In the genomic region with DNA sequence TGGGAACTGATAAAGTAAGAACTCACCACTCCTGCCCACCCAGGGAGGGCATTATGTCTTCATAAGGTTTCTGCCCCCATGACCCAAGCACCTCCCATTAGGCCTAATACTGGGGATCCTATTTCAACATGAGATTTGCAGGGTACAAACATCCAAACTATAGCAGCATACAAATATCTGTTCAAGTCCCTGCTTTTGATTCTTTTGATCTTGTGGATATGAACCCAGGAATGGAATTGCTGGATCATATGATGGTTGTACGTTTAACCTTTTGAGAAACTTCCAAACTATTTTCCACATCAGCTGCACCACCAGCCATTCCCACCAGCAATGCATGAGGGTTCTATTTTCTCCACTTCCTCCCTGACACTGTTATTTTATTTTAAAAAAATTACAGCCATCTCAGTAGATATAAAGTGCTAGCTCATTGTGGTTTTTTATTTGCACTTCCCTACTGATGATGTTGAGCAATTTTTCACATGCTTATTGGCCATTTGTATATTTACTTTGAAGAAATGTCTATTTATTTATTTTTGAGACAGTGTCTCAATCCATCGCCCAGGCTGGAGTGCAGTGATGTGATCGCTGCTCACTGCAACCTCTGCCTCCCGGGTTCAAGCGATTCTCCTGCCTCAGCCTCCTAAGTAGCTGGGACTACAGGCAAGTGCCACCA, we compare ENCODE assay signal across 11 cellular contexts. TPM values are rescaled to one million over a fixed set of nuclear protein-coding genes. Genes with fewer than 3 reads are reported as not detected.
DNase-seq lines count a peak whose midpoint lies in the region; ATAC-seq, FAIRE-seq and TF ChIP-seq lines count a peak whose summit lies in the region.
"Had no signal": no experiment of that assay in that cellular context is flagged by ENCODE, and none has a peak within 500 bp of the region (broad histone marks: within the 10 kb centered on the region; RNA-seq: fewer than 3 reads in every experiment).

No MANE protein-coding gene starts in this region.

- H3K27ac ChIP-seq in PC-3 (ENCODE audit: low read length) (peak overlapping the region; percentile 16; the same call in 1 of the 2 replicates), cardiac muscle cell (peak overlapping the region; percentile 43), pancreas (peak overlapping the region in 2 of 4 donors; percentile 31 to 57)

- no peak for TF ChIP-seq CTCF in PC-3 (conservative IDR thresholded peaks at IDR 0.05; ENCODE audit: low read depth, low read length)
- TF ChIP-seq CTCF in cardiac muscle cell (IDR thresholded peaks at IDR 0.05; ENCODE audit: low read depth, low read length) = no peak
- no peak for TF ChIP-seq CTCF in pancreas (IDR thresholded peaks at IDR 0.05)

- H3K9me3 Mint-ChIP-seq in activated T-helper 17 cell treated with anti-CD3 and anti-CD28 coated beads, Interleukin-2, amount 50 U/mL, for 72 hours = no peaks in the 10 kb centered on the region
- H3K9me3 Mint-ChIP-seq in activated naive CD4-positive, alpha-beta T cell treated with anti-CD3 and anti-CD28 coated beads, Interleukin-2, amount 10 ng/mL, durations not matched to agents 7 days and 5 days = no peaks in the 10 kb centered on the region

- H3K4me1 Mint-ChIP-seq in activated T-helper 17 cell treated with anti-CD3 and anti-CD28 coated beads, Interleukin-2, amount 50 U/mL, for 72 hours = peaks cover 10% of the 10 kb centered on the region
- H3K4me1 Mint-ChIP-seq in activated naive CD4-positive, alpha-beta T cell treated with anti-CD3 and anti-CD28 coated beads, Interleukin-2, amount 10 ng/mL, durations not matched to agents 7 days and 5 days = peaks cover 27% of the 10 kb centered on the region

- H3K4me3 ChIP-seq in PC-3 (ENCODE audit: low read length) = no peak overlapping the region
- no peak overlapping the region for H3K4me3 ChIP-seq in cardiac muscle cell
- H3K4me3 ChIP-seq in pancreas = no peak overlapping the region

- H3K4me1 ChIP-seq in PC-3 (ENCODE audit: insufficient read depth, low read length) (peaks cover 7% of the 10 kb centered on the region), cardiac muscle cell (ENCODE audit: low read depth) (no peaks in the 10 kb centered on the region), pancreas (no peaks in the 10 kb centered on the region)

- H3K9ac ChIP-seq in PC-3 (ENCODE audit: low read length) = no peak overlapping the region

- H3K79me2 ChIP-seq in PC-3 (ENCODE audit: low read length) = peaks cover 14% of the 10 kb centered on the region

- no peaks in the 10 kb centered on the region for H3F3A ChIP-seq in PC-3 (ENCODE audit: low read length, unreplicated experiment)

- H3K9me2 ChIP-seq in PC-3 (replicated peaks; ENCODE audit: low read length) = no peaks in the 10 kb centered on the region

- H3K4me3 Mint-ChIP-seq in activated T-helper 17 cell treated with anti-CD3 and anti-CD28 coated beads, Interleukin-2, amount 50 U/mL, for 72 hours = no peak overlapping the region
- no peak overlapping the region for H3K4me3 Mint-ChIP-seq in activated naive CD4-positive, alpha-beta T cell treated with anti-CD3 and anti-CD28 coated beads, Interleukin-2, amount 10 ng/mL, durations not matched to agents 7 days and 5 days

- no peaks in the 10 kb centered on the region for H3K9me3 ChIP-seq in PC-3 (ENCODE audit: low read length)
- no peaks in the 10 kb centered on the region for H3K9me3 ChIP-seq in cardiac muscle cell (ENCODE audit: low read depth)
- no peaks in the 10 kb centered on the region for H3K9me3 ChIP-seq in pancreas

- 80 to 86% methylated on average over 5 of the region's 5 CpGs for WGBS in pancreas, 2 donors

- BruUV-seq in PC-3 (replicated peaks; lab: Mats Ljungman, UMichigan) = no TSS peak

- ATAC-seq in PC-3 = no peak; the same call in 1 of the 2 replicates
- peak in 3 of 4 donors; percentile 35 to 71 (median 67) for ATAC-seq in pancreas
- ATAC-seq in activated T-helper 17 cell treated with anti-CD3 and anti-CD28 coated beads, Interleukin-2, amount 50 U/mL, for 72 hours (replicated peaks) = no peak

- H4K20me1 ChIP-seq in PC-3 (ENCODE audit: low read length) = 0 out of 2 replicates have a peak, but pooled peaks cover 3% of the 10 kb centered on the region

- no peak for FAIRE-seq in pancreas (lab: Jason Lieb, UNC)
- FAIRE-seq: bronchial epithelial cell had no signal

- CTCF ChIA-PET in PC-3 (lab: Charles Lee) (no interaction called here), HEK293T (lab: Yijun Ruan, JAX) (no interaction called here)
- CTCF ChIA-PET in activated naive CD4-positive, alpha-beta T cell treated with anti-CD3 and anti-CD28 coated beads, Interleukin-2, amount 10 ng/mL, durations not matched to agents 7 days and 5 days (lab: Charles Lee) = interaction anchor here (1.2 to 1.9 kb wide), 2 partner anchors 13 to 82 kb away, joined by 3 to 9 read pairs; partner anchors contain the start of gene STARD10

- no peak overlapping the region for H3K27ac Mint-ChIP-seq in activated T-helper 17 cell treated with anti-CD3 and anti-CD28 coated beads, Interleukin-2, amount 50 U/mL, for 72 hours
- no peak overlapping the region for H3K27ac Mint-ChIP-seq in activated naive CD4-positive, alpha-beta T cell treated with anti-CD3 and anti-CD28 coated beads, Interleukin-2, amount 10 ng/mL, durations not matched to agents 7 days and 5 days

- POLR2A ChIA-PET in PC-3 (lab: Charles Lee; ENCODE audit: unreplicated experiment) (no interaction called here), HEK293T (lab: Yijun Ruan, JAX) (no interaction called here)

- no peak overlapping the region for H3K4me2 ChIP-seq in PC-3 (ENCODE audit: low read length)

- peak; percentile 40 for DNase-seq in DMS53 treated with DMSO at 0.1 percent for 48 hours (lab: John Stamatoyannopoulos, UW; ENCODE audit: unreplicated experiment)
- peak; percentile 28 for DNase-seq in PC-3
- DNase-seq in cardiac muscle cell (ENCODE audit: low read depth in 1 of 2, low spot score in 1 of 2) = peak in 1 of 2 donors; percentile 36
- no peak for DNase-seq in pancreas
- DNase-seq in activated naive CD4-positive, alpha-beta T cell treated with anti-CD3 and anti-CD28 coated beads, Interleukin-2, amount 10 ng/mL, durations not matched to agents 7 days and 5 days = no peak
- DNase-seq in HEK293T (ENCODE audit: extremely low spot score) = no peak
- no peak for DNase-seq in AG08396 (ENCODE audit: low spot score)
- DNase-seq: foreskin fibroblast, T-helper 2 cell had no signal

- no peaks in the 10 kb centered on the region for H3K27me3 Mint-ChIP-seq in activated T-helper 17 cell treated with anti-CD3 and anti-CD28 coated beads, Interleukin-2, amount 50 U/mL, for 72 hours
- H3K27me3 Mint-ChIP-seq in activated naive CD4-positive, alpha-beta T cell treated with anti-CD3 and anti-CD28 coated beads, Interleukin-2, amount 10 ng/mL, durations not matched to agents 7 days and 5 days = no peaks in the 10 kb centered on the region

- H3K36me3 Mint-ChIP-seq in activated T-helper 17 cell treated with anti-CD3 and anti-CD28 coated beads, Interleukin-2, amount 50 U/mL, for 72 hours (ENCODE audit: low read depth) = peaks cover 44% of the 10 kb centered on the region
- peaks cover 22% of the 10 kb centered on the region for H3K36me3 Mint-ChIP-seq in activated naive CD4-positive, alpha-beta T cell treated with anti-CD3 and anti-CD28 coated beads, Interleukin-2, amount 10 ng/mL, durations not matched to agents 7 days and 5 days

- H2AFZ ChIP-seq in PC-3 (ENCODE audit: low read length) = no peak overlapping the region

- intact Hi-C loops in PC-3 (cut with micrococcal nuclease) = no loop called here
- intact Hi-C loops in pancreas (cut with DNase I) = no loop called here

- H3K36me3 ChIP-seq in PC-3 (ENCODE audit: low read depth, low read length) (peaks cover 7% of the 10 kb centered on the region; the same call in 1 of the 2 replicates), cardiac muscle cell (no peaks in the 10 kb centered on the region), pancreas (no peaks in the 10 kb centered on the region)

- no peaks in the 10 kb centered on the region for H3K27me3 ChIP-seq in PC-3 (ENCODE audit: low read length)
- H3K27me3 ChIP-seq in cardiac muscle cell = no peaks in the 10 kb centered on the region
- no peaks in the 10 kb centered on the region for H3K27me3 ChIP-seq in pancreas

TF ChIP-seq in HEK293T, 16 proteins besides CTCF, POLR2A, EP300 and RAD21:
- TF ChIP-seq ELF4 (IDR thresholded peaks at IDR 0.05) (no peak), BHLHE40 (IDR thresholded peaks at IDR 0.05; ENCODE audit: borderline replicate concordance) (no peak)
TF ChIP-seq in HEK293T: peak in this region for 0.

RNA-seq across cellular contexts. Expression of gene ATG16L2, which starts 7.1 kb away (rescaled TPM):
- 12.2 and 16.2 TPM in 2 replicates for total RNA-seq in PC-3 (2014; rRNA removed)
- total RNA-seq in cardiac muscle cell = 16.7 and 66.8 TPM in 2 replicates
- 47.8 and 80.4 TPM in 2 replicates for polyA plus RNA-seq in cardiac muscle cell
- 10 to 100 TPM in 5 of 6 donors, 1 to 10 TPM in 1; 4.5 to 31.7 (median 11.6) TPM for total RNA-seq in pancreas
- 10 to 100 TPM; 67.5 to 75.7 TPM for polyA plus RNA-seq in pancreas
- total RNA-seq in activated T-helper 17 cell treated with anti-CD3 and anti-CD28 coated beads, Interleukin-2, amount 50 U/mL, for 72 hours = 100 to 1,000 TPM in 1 of 2 donors, 10 to 100 TPM in 1; 85.3 to 127 TPM

RNA-seq across cellular contexts. Expression of gene STARD10, which starts 13.3 kb away (rescaled TPM):
- 284 and 362 TPM in 2 replicates for total RNA-seq in PC-3 (2014; rRNA removed)
- total RNA-seq in cardiac muscle cell = 66.2 and 101 TPM in 2 replicates
- 91.4 and 139 TPM in 2 replicates for polyA plus RNA-seq in cardiac muscle cell
- 100 to 1,000 TPM in 5 of 6 donors, 10 to 100 TPM in 1; 99.5 to 187 (median 153) TPM for total RNA-seq in pancreas
- 100 to 1,000 TPM; 201 to 366 TPM for polyA plus RNA-seq in pancreas
- total RNA-seq in activated T-helper 17 cell treated with anti-CD3 and anti-CD28 coated beads, Interleukin-2, amount 50 U/mL, for 72 hours = 10 to 100 TPM in 1 of 2 donors, 1 to 10 TPM in 1; 7.7 to 16.4 TPM

RNA-seq across cellular contexts. Expression of gene ARAP1, which starts 54.9 kb away (rescaled TPM):
- total RNA-seq in PC-3 (2014; rRNA removed) (86.2 and 124 TPM in 2 replicates), cardiac muscle cell (134 and 200 TPM in 2 replicates), pancreas (10 to 100 TPM; 21.5 to 72.0 (median 34.4) TPM)
- polyA plus RNA-seq in cardiac muscle cell (41.5 and 54.6 TPM in 2 replicates), pancreas (10 to 100 TPM; 69.1 to 73.5 TPM)
- 100 to 1,000 TPM in 1 of 2 donors, 10 to 100 TPM in 1; 98.0 to 216 TPM for total RNA-seq in activated T-helper 17 cell treated with anti-CD3 and anti-CD28 coated beads, Interleukin-2, amount 50 U/mL, for 72 hours

Comparison
In these comparisons a context has a peak if more than half of its experiments do, and no peak if none do; other contexts are left out.
1. DNase-seq: peak in DMS53 treated with DMSO at 0.1 percent for 48 hours (single experiment) and PC-3 (single experiment); none in pancreas (0 of 6), activated naive CD4-positive, alpha-beta T cell treated with anti-CD3 and anti-CD28 coated beads, Interleukin-2, amount 10 ng/mL, durations not matched to agents 7 days and 5 days (single experiment), HEK293T (single experiment) and AG08396 (single experiment).
2. ATAC-seq: peak in pancreas (3 of 4); none in PC-3 (single experiment) and activated T-helper 17 cell treated with anti-CD3 and anti-CD28 coated beads, Interleukin-2, amount 50 U/mL, for 72 hours (single experiment).